Comparison of ENCODE assay signal across 28 cellular contexts in the genomic region with DNA sequence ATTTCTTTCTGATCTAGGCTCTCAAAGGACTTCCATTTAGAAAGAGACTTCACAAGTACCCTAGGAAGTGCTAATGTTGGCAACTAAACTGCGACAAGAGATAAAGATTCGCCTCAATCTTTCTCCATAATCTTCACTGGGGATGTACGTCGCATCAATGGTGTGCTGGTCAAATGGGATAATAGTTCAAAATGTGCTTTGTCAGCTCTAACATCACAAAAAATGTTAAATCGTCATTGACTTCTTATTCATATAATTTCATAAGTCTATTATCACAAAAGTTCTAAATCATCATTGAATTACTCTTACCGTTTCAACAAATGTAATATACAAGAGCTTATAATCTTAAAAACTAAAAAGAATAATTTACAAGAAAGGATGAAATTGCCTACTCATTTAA.
"Had no signal": no experiment of that assay in that cellular context is flagged by ENCODE, and none has a peak within 500 bp of the region (broad histone marks: within the 10 kb centered on the region; RNA-seq: fewer than 3 reads in every experiment).

No MANE protein-coding gene starts in this region.

- H3K36me3 ChIP-seq: cardiac muscle cell, MG63, Peyer's patch, WERI-Rb-1 had no signal

- H3K27ac ChIP-seq: cardiac muscle cell, Peyer's patch, WERI-Rb-1 had no signal

- H3K9me3 ChIP-seq: MG63, Peyer's patch had no signal

- DNase-seq: activated CD4-positive, alpha-beta T cell treated with anti-CD3 and anti-CD28 coated beads, Interleukin-2, amount 10 ng/mL, durations not matched to agents 24 days and 14 days; activated CD4-positive, alpha-beta T cell treated with anti-CD3 and anti-CD28 coated beads, Interleukin-2, amount 50 U/mL, for 4 hours; activated CD4-positive, CD25-positive, alpha-beta regulatory T cell; activated CD8-positive, alpha-beta T cell treated with anti-CD3 and anti-CD28 coated beads for 36 hours; activated effector memory CD4-positive, alpha-beta T cell treated with anti-CD3 and anti-CD28 coated beads, Interleukin-2, amount 50 U/mL, for 16 hours; activated naive CD4-positive, alpha-beta T cell; activated naive CD4-positive, alpha-beta T cell treated with anti-CD3 and anti-CD28 coated beads, Interleukin-2, amount 50 U/mL, for 16 hours; activated naive CD8-positive, alpha-beta T cell treated with anti-CD3 and anti-CD28 coated beads for 36 hours; activated T-cell treated with anti-CD3 and anti-CD28 coated beads, Interleukin-2, amount 50 U/mL, for 1 hour; activated T-cell treated with anti-CD3 and anti-CD28 coated beads, Interleukin-2, amount 50 U/mL, for 72 hours; aorta; Kasumi-1; KG1; NCI-H1048; NCI-H1436 treated with DMSO at 0.1 percent for 48 hours; NCI-H1694 treated with DMSO at 0.1 percent for 48 hours; NCI-H2029; NCI-H345; NCI-H524 treated with DMSO at 0.1 percent for 48 hours; NK-92 treated with Interleukin-12 subunit alpha and Interleukin-12 subunit beta, amount 100 ng/mL, for 24 hours; Peyer's patch; RPMI8226; SIG-M5; WERI-Rb-1 had no signal

- H3K27me3 ChIP-seq: cardiac muscle cell, MG63, Peyer's patch had no signal

- H3K4me3 ChIP-seq: cardiac muscle cell, MG63, Peyer's patch had no signal

- H3K4me1 ChIP-seq: Peyer's patch had no signal

- ATAC-seq: activated CD8-positive, alpha-beta T cell treated with anti-CD3 and anti-CD28 coated beads for 36 hours; activated T-cell treated with anti-CD3 and anti-CD28 coated beads, Interleukin-2, amount 50 U/mL, for 72 hours; activated T-helper 17 cell treated with anti-CD3 and anti-CD28 coated beads, Interleukin-2, amount 50 U/mL, for 72 hours; Right ventricle myocardium inferior had no signal
